ENCODE assay signal across 8 cellular contexts in the genomic region with DNA sequence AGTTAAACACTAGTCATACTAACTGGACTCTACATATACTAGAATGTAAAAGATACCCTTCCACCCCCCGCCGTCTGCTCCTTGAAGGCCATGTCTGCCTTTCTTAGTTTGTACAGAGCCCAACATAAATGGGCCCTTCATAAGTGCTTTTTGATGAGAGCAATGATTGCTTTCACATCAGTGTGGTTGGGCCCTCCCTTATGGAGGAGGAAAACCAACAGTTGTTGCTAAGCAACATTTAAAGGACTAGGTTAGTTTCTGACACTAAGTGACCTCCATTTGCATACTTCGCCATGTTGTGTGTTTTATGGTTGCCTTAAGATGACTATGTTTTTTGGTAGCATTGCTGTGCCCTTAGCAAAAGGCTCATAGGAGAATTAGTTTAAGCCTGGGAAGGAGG.
A peak's percentile ranks its signal among the peaks of the same experiment; 100 is the strongest.
DNase-seq lines count a peak whose midpoint lies in the region; ATAC-seq and FAIRE-seq lines count a peak whose summit lies in the region.

No MANE protein-coding gene starts in this region.

- peak overlapping the region; percentile 87 for H3K27ac ChIP-seq in SJSA1

- H3K9me3 ChIP-seq in SJSA1 (replicated peaks), result no peaks in the 10 kb centered on the region

- DNase-seq in GM19239 (ENCODE audit: insufficient read length, low spot score) (no peak), SJSA1 (ENCODE audit: low read depth in 1 of 2, low spot score in 2 of 2) (no peak), left colon (no peak), H7 (no peak), NCI-H446 treated with DMSO at 0.1 percent for 48 hours (lab: John Stamatoyannopoulos, UW) (no peak), DMS 273 (lab: John Stamatoyannopoulos, UW; ENCODE audit: unreplicated experiment) (no peak)
- no peak for DNase-seq in stimulated activated CD4-positive, alpha-beta T cell treated with anti-CD3 and anti-CD28 coated beads, Interleukin-1b, Interleukin-23, amount 100 ng/mL, for 48 hours

- peak; percentile 88 for FAIRE-seq in GM19239 (lab: Jason Lieb, UNC)

- H3K36me3 ChIP-seq in SJSA1, result no peaks in the 10 kb centered on the region; the same call in 1 of the 2 replicates
- no peaks in the 10 kb centered on the region for H3K36me3 ChIP-seq in H7 (replicated peaks; ENCODE audit: control insufficient read depth, insufficient read depth, low read length)

- H3K4me3 ChIP-seq in SJSA1 (no peak overlapping the region), H7 (ENCODE audit: insufficient read depth, low read depth, low read length) (no peak overlapping the region)

- H3K4me1 ChIP-seq in SJSA1 (replicated peaks), result peaks cover 69% of the 10 kb centered on the region

- peak; percentile 51 for ATAC-seq in HG02885 (IDR thresholded peaks at IDR 0.05; ENCODE audit: poor library complexity, unreplicated experiment)
- ATAC-seq in left colon, result peak; percentile 42

- no peaks in the 10 kb centered on the region for H3K27me3 ChIP-seq in SJSA1 (replicated peaks)
- H3K27me3 ChIP-seq in H7 (ENCODE audit: control insufficient read depth, insufficient read depth, low read length), result no peaks in the 10 kb centered on the region

- intact Hi-C loops in left colon (cut with DNase I, micrococcal nuclease), result no loop called here
